17 cellular contexts compared by ENCODE assay signal in the genomic region with DNA sequence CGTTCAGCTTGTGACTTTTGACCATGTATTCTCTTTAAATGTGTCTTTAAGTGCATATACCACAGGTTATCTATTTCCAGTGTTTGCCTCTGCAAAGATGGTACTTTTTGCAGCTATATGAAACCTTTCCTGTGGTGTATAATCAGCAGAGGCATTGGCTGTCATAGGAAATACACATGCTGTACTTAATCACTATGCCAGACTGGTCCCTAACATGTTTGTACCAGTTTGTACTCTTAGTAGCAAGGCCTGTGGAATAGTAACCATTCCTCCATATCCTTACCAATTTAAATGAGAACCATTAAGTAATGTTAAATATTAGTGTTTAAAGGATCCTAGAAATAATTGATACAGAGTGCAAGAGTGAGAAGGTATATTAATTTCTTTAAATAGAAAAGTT.
"Had no signal": no experiment of that assay in that cellular context is flagged by ENCODE, and none has a peak within 500 bp of the region (broad histone marks: within the 10 kb centered on the region; RNA-seq: fewer than 3 reads in every experiment).

No MANE protein-coding gene starts in this region.

- H3K9me3 ChIP-seq: lower lobe of right lung, testis had no signal

- H3K27me3 Mint-ChIP-seq: activated naive CD8-positive, alpha-beta T cell treated with anti-CD3 and anti-CD28 coated beads for 36 hours; naive thymus-derived CD4-positive, alpha-beta T cell had no signal

- H3K4me3 ChIP-seq: lower lobe of right lung, testis had no signal

- H3K27ac Mint-ChIP-seq: activated naive CD8-positive, alpha-beta T cell treated with anti-CD3 and anti-CD28 coated beads for 36 hours; activated T-helper 2 cell treated with anti-CD3 and anti-CD28 coated beads, Interferon-gamma antibody, Interleukin-2, Interleukin-4, amounts not matched to agents 10 μg/mL and 5 μg/mL and 100 μg/mL, durations not matched to agents 14 hours and 24 hours and 36 hours had no signal

- H3K4me1 ChIP-seq: testis had no signal

- H3K36me3 ChIP-seq: lower lobe of right lung had no signal

- H3K27ac ChIP-seq: lower lobe of right lung, testis had no signal

- H3K4me3 Mint-ChIP-seq: activated naive CD8-positive, alpha-beta T cell treated with anti-CD3 and anti-CD28 coated beads for 36 hours; naive thymus-derived CD4-positive, alpha-beta T cell; neural crest cell had no signal

- DNase-seq: activated naive CD4-positive, alpha-beta T cell; activated naive CD8-positive, alpha-beta T cell treated with anti-CD3 and anti-CD28 coated beads for 36 hours; activated T-cell treated with anti-CD3 and anti-CD28 coated beads, Interleukin-2, amount 50 U/mL, for 1 hour; dermis blood vessel endothelial cell; effector CD8-positive, alpha-beta T cell; foreskin melanocyte; hypothalamus; lower lobe of right lung; naive thymus-derived CD4-positive, alpha-beta T cell; occipital lobe; stimulated activated CD4-positive, alpha-beta T cell treated with anti-CD3 and anti-CD28 coated beads, Interleukin-2, amount 100 ng/mL, for 48 hours; stimulated activated CD8-positive, alpha-beta memory T cell treated with anti-CD3 and anti-CD28 coated beads, Interleukin-4, amount 100 ng/mL, for 48 hours; stimulated activated naive CD4-positive, alpha-beta T cell; T-helper 9 cell; testis had no signal

- H3K27me3 ChIP-seq: testis had no signal

- H3K9me3 Mint-ChIP-seq: activated T-helper 2 cell treated with anti-CD3 and anti-CD28 coated beads, Interferon-gamma antibody, Interleukin-2, Interleukin-4, amounts not matched to agents 10 μg/mL and 5 μg/mL and 100 μg/mL, durations not matched to agents 14 hours and 24 hours and 36 hours had no signal

- ATAC-seq: naive thymus-derived CD4-positive, alpha-beta T cell had no signal
